Comparison of ENCODE assay signal across 11 cellular contexts in the genomic region with DNA sequence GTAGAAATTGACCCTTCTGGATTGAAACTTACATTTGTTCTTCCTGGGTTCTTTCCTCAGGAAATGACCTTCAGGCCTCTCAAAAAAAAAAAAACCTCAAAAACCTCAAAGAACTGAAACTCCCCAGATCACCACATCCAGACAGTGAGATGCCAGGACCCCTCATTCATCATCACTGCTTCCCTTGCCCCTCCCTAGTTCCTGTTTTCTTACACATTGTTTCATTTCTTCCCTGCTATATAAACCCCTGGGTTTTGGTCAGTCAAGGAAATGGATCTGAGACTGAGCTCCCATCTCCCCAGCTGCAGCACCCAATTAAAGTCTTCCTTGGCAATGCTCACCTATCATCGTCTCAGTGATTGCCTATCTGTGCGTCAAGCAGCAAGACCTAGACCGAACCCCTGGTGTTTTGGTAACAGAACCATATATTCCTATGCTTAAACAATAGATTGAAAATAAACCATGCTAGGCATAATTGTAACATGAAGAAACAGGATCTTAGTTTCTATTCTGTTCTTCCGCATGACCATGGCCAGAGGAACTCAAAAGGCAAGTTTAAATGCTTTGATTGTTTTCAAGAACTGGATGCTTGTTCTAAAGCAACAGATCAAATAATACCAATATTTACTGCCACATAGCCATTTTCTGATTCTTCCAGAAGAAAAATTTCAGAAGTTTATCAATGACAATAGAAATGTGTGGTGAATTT.
DNase-seq lines count a peak whose midpoint lies in the region; ATAC-seq, FAIRE-seq and TF ChIP-seq lines count a peak whose summit lies in the region.
"Had no signal": no experiment of that assay in that cellular context is flagged by ENCODE, and none has a peak within 500 bp of the region (broad histone marks: within the 10 kb centered on the region; RNA-seq: fewer than 3 reads in every experiment).

No MANE protein-coding gene starts in this region.

- H3K9me3 ChIP-seq in upper lobe of left lung = no peaks in the 10 kb centered on the region
- H3K9me3 ChIP-seq: gastroesophageal sphincter had no signal

- no peak for ATAC-seq in upper lobe of left lung (ENCODE audit: low FRiP score in 2 of 2)
- ATAC-seq in HG02588 (IDR thresholded peaks at IDR 0.05; ENCODE audit: unreplicated experiment) = no peak
- ATAC-seq: gastroesophageal sphincter had no signal

- in situ Hi-C loops in astrocyte of the spinal cord (cut with HindIII; ENCODE audit: low sequenced_read_pairs) = no loop called here

- H3K27ac ChIP-seq in upper lobe of left lung = peak overlapping the region in 1 of 4 donors; percentile 45
- H3K27ac ChIP-seq: gastroesophageal sphincter had no signal

- TF ChIP-seq POLR2A in upper lobe of left lung (IDR thresholded peaks at IDR 0.05) (no peak), erythroblast (IDR thresholded peaks at IDR 0.05; ENCODE audit: low read length) (no peak)

- no peaks in the 10 kb centered on the region for H3K36me3 ChIP-seq in upper lobe of left lung
- H3K36me3 ChIP-seq: gastroesophageal sphincter had no signal

- H3K4me1 ChIP-seq in upper lobe of left lung = peaks cover 0 to 7% (median 5%) of the 10 kb centered on the region in 4 donors
- H3K4me1 ChIP-seq: gastroesophageal sphincter had no signal

- H3K27ac Mint-ChIP-seq in osteocyte (ENCODE audit: unreplicated experiment) = peak overlapping the region; percentile 93

- no peak overlapping the region for H3K4me3 ChIP-seq in astrocyte of the spinal cord (ENCODE audit: low read depth, low read length)
- H3K4me3 ChIP-seq in upper lobe of left lung = no peak overlapping the region
- H3K4me3 ChIP-seq: gastroesophageal sphincter had no signal

- H3K9me3 Mint-ChIP-seq in osteocyte (ENCODE audit: unreplicated experiment) = no peaks in the 10 kb centered on the region

- peak; percentile 96 for FAIRE-seq in GM18507 (lab: Jason Lieb, UNC)

- H3K27me3 ChIP-seq in upper lobe of left lung = no peaks in the 10 kb centered on the region
- H3K27me3 ChIP-seq: gastroesophageal sphincter had no signal

- H3K4me1 Mint-ChIP-seq in osteocyte (ENCODE audit: unreplicated experiment) = peaks cover 36% of the 10 kb centered on the region

- no peak overlapping the region for H3K4me3 Mint-ChIP-seq in osteocyte (ENCODE audit: unreplicated experiment)

- 56 to 70% methylated on average over 4 of the region's 4 CpGs for WGBS in upper lobe of left lung, 2 donors

- TF ChIP-seq CTCF in astrocyte of the spinal cord (IDR thresholded peaks at IDR 0.05; ENCODE audit: low read depth, low read length) (no peak), osteocyte (IDR thresholded peaks at IDR 0.05) (no peak), upper lobe of left lung (IDR thresholded peaks at IDR 0.05) (no peak)

- no peaks in the 10 kb centered on the region for H3K27me3 Mint-ChIP-seq in osteocyte (ENCODE audit: unreplicated experiment)

- TF ChIP-seq EP300 in upper lobe of left lung (IDR thresholded peaks at IDR 0.05) = no peak

- no peaks in the 10 kb centered on the region for H3K36me3 Mint-ChIP-seq in osteocyte (ENCODE audit: unreplicated experiment)

- DNase-seq in GM18507 (ENCODE audit: extremely low spot score, insufficient read length, low read depth) (no peak), NOMO-1 treated with DMSO at 0.1 percent for 48 hours (lab: John Stamatoyannopoulos, UW; ENCODE audit: unreplicated experiment) (peak; percentile 81), astrocyte of the spinal cord (ENCODE audit: low read depth, low spot score) (peak; percentile 51), osteocyte (ENCODE audit: extremely low spot score, unreplicated experiment) (no peak), upper lobe of left lung (no peak), AG08395 (ENCODE audit: low spot score) (no peak), erythroblast (lab: John Stamatoyannopoulos, UW) (no peak)
- DNase-seq: NCI-H69, posterior cingulate gyrus had no signal

Comparison
In these comparisons a context has a peak if more than half of its experiments do, and no peak if none do; other contexts are left out.
1. DNase-seq: peak in NOMO-1 treated with DMSO at 0.1 percent for 48 hours (single experiment) and astrocyte of the spinal cord (single experiment); none in GM18507 (single experiment), osteocyte (single experiment), upper lobe of left lung (0 of 2), AG08395 (single experiment) and erythroblast (0 of 2).